ENCODE assay signal across 8 cellular contexts in genomic region chr5:177446184-177447065, GRCh38. TPM values are rescaled to one million over a fixed set of nuclear protein-coding genes. Genes with fewer than 3 reads are reported as not detected.
DNase-seq lines count a peak whose midpoint lies in the region; ATAC-seq and TF ChIP-seq lines count a peak whose summit lies in the region.

A gene with protein sequence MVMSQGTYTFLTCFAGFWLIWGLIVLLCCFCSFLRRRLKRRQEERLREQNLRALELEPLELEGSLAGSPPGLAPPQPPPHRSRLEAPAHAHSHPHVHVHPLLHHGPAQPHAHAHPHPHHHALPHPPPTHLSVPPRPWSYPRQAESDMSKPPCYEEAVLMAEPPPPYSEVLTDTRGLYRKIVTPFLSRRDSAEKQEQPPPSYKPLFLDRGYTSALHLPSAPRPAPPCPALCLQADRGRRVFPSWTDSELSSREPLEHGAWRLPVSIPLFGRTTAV (plus strand): TSS chr5:177446814. CDS start chr5:177455068, 8,254 bp downstream.

- H3K4me3 ChIP-seq in HL-60 (replicated peaks; ENCODE audit: insufficient read depth, low read length) (peak within 1 kb of the TSS; percentile 41), neural progenitor cell (peak within 1 kb of the TSS; percentile 93), tibial nerve (peak within 1 kb of the TSS; percentile 46 to 78 (median 56))

- ATAC-seq in GM19438 (IDR thresholded peaks at IDR 0.05; ENCODE audit: low read depth, unreplicated experiment), result peak; percentile 49
- peak; percentile 32 for ATAC-seq in foreskin keratinocyte

- H3K27me3 Mint-ChIP-seq in Calu3 (ENCODE audit: unreplicated experiment), result no peaks in the 10 kb centered on the region
- peaks cover 12% of the 10 kb centered on the region for H3K27me3 Mint-ChIP-seq in neural progenitor cell (ENCODE audit: insufficient read depth, low read depth)

- peak within 1 kb of the TSS; percentile 80 for H3K4me2 ChIP-seq in neural progenitor cell

- intact Hi-C loops in Calu3 (cut with micrococcal nuclease; ENCODE audit: unreplicated experiment), result no loop called here

- no peak within 1 kb of the TSS for H3K9ac ChIP-seq in neural progenitor cell

- no peaks in the 10 kb centered on the region for H3K27me3 ChIP-seq in HL-60 (ENCODE audit: insufficient read depth, poor library complexity, severe bottlenecking)
- no peaks in the 10 kb centered on the region for H3K27me3 ChIP-seq in foreskin keratinocyte
- no peaks in the 10 kb centered on the region for H3K27me3 ChIP-seq in neural progenitor cell
- H3K27me3 ChIP-seq in tibial nerve, result peaks cover 0 to 24% of the 10 kb centered on the region in 2 donors

- H3K27ac ChIP-seq in HL-60 (replicated peaks), result peak within 1 kb of the TSS; percentile 61
- H3K27ac ChIP-seq in foreskin keratinocyte, result peak within 1 kb of the TSS; percentile 69
- H3K27ac ChIP-seq in neural progenitor cell, result no peak within 1 kb of the TSS
- H3K27ac ChIP-seq in tibial nerve, result peak within 1 kb of the TSS; percentile 72 to 90 (median 84)

- H4K20me1 ChIP-seq in neural progenitor cell (ENCODE audit: low read depth), result peaks cover 19% of the 10 kb centered on the region

- peak within 1 kb of the TSS; percentile 81 for H3K27ac Mint-ChIP-seq in Calu3 (ENCODE audit: unreplicated experiment)
- H3K27ac Mint-ChIP-seq in neural progenitor cell, result peak within 1 kb of the TSS; percentile 95

- H3K4me1 ChIP-seq in foreskin keratinocyte (peaks cover 6% of the 10 kb centered on the region), neural progenitor cell (peaks cover 17% of the 10 kb centered on the region), tibial nerve (peaks cover 0 to 32% (median 22%) of the 10 kb centered on the region in 4 donors)

- 0% methylated on average over 21 to 50 of the region's 90 CpGs for WGBS in tibial nerve, 2 donors

- peak within 1 kb of the TSS; percentile 70 for H3K4me3 Mint-ChIP-seq in Calu3 (ENCODE audit: low read depth, unreplicated experiment)
- peak within 1 kb of the TSS; percentile 87 for H3K4me3 Mint-ChIP-seq in neural progenitor cell

- H3K9me3 ChIP-seq in neural progenitor cell (ENCODE audit: low read depth), result no peaks in the 10 kb centered on the region
- H3K9me3 ChIP-seq in tibial nerve, result no peaks in the 10 kb centered on the region

- H3K9me3 Mint-ChIP-seq in Calu3 (ENCODE audit: low read depth, unreplicated experiment) (no peaks in the 10 kb centered on the region), neural progenitor cell (no peaks in the 10 kb centered on the region)

- peaks cover 39% of the 10 kb centered on the region for H3F3A ChIP-seq in neural progenitor cell (ENCODE audit: low read depth)

- peaks cover 77% of the 10 kb centered on the region for H3K36me3 Mint-ChIP-seq in Calu3 (ENCODE audit: insufficient read depth, unreplicated experiment)
- no peaks in the 10 kb centered on the region for H3K36me3 Mint-ChIP-seq in neural progenitor cell

- H3K4me1 Mint-ChIP-seq in Calu3 (ENCODE audit: low read depth, unreplicated experiment) (peaks cover 22% of the 10 kb centered on the region), neural progenitor cell (peaks cover 44% of the 10 kb centered on the region)

- TF ChIP-seq POLR2A in tibial nerve (IDR thresholded peaks at IDR 0.05), result peak in 1 of 2 donors; percentile 36

- H2AFZ ChIP-seq in neural progenitor cell (replicated peaks), result peak within 1 kb of the TSS; percentile 57

- DNase-seq in Calu3 (peak; percentile 88), HL-60 (ENCODE audit: low read depth in 1 of 2, low spot score in 1 of 2) (peak; percentile 63 to 74), RPMI8226 (peak; percentile 87), activated gamma-delta T cell (lab: John Stamatoyannopoulos, UW) (peak; percentile 63), foreskin keratinocyte (no peak), neural progenitor cell (ENCODE audit: low spot score) (peak; percentile 86), tibial nerve (ENCODE audit: low spot score in 2 of 2) (no peak)

- CTCF ChIA-PET in Calu3 (lab: Charles Lee), result interaction anchor here (0.6 to 6.8 kb wide), 5 partner anchors 17 to 487 kb away, joined by 3 to 57 read pairs (median 5); no protein-coding TSS in a partner anchor

- no peaks in the 10 kb centered on the region for H3K79me2 ChIP-seq in neural progenitor cell (ENCODE audit: low read depth)

- no peak for TF ChIP-seq CTCF in Calu3 (IDR thresholded peaks at IDR 0.05; ENCODE audit: unreplicated experiment)
- no peak for TF ChIP-seq CTCF in HL-60 (IDR thresholded peaks at IDR 0.05; ENCODE audit: insufficient read depth, low read length)
- peak; percentile 14 for TF ChIP-seq CTCF in foreskin keratinocyte (conservative IDR thresholded peaks at IDR 0.05)
- peak; percentile 2 for TF ChIP-seq CTCF in neural progenitor cell (IDR thresholded peaks at IDR 0.05)
- peak in 4 of 5 experiments; percentile 7 to 60 (median 32) for TF ChIP-seq CTCF in tibial nerve (IDR thresholded peaks at IDR 0.05)

- BruUV-seq in Calu3 (replicated peaks; lab: Mats Ljungman, UMichigan), result no TSS peak

- TF ChIP-seq EP300 in tibial nerve (IDR thresholded peaks at IDR 0.05), result peak in 1 of 2 donors; percentile 31

- H3K36me3 ChIP-seq in neural progenitor cell, result no peaks in the 10 kb centered on the region
- H3K36me3 ChIP-seq in tibial nerve, result peaks cover 0 to 15% (median 0%) of the 10 kb centered on the region in 3 donors

RNA-seq across cellular contexts. Expression of the gene that starts here (rescaled TPM):
- 25.2 and 27.6 TPM in 2 replicates for total RNA-seq in Calu3 (2022)
- 2.4 and 3.0 TPM in 2 replicates for total RNA-seq in foreskin keratinocyte
- polyA plus RNA-seq in foreskin keratinocyte, result 4.7 and 5.0 TPM in 2 replicates
- total RNA-seq in neural progenitor cell (ENCODE audit: low replicate concordance), result 4.5 and 31.7 TPM in 2 replicates
- 10 to 100 TPM in 1 of 4 donors, 1 to 10 TPM in 3; 5.1 to 11.2 (median 7.5) TPM for total RNA-seq in tibial nerve

Comparison
In these comparisons a context has a peak if more than half of its experiments do, and no peak if none do; other contexts are left out.
1. DNase-seq: peak in Calu3 (single experiment), HL-60 (2 of 2), RPMI8226 (single experiment), activated gamma-delta T cell (single experiment) and neural progenitor cell (single experiment); none in foreskin keratinocyte (0 of 2) and tibial nerve (0 of 2).
2. CTCF ChIP-seq: peak in foreskin keratinocyte (single experiment), neural progenitor cell (single experiment) and tibial nerve (4 of 5); none in Calu3 (single experiment) and HL-60 (single experiment).
3. H3K4me3 ChIP-seq: peak in every context shown above with its lines; median percentile 93 in neural progenitor cell; 56 in tibial nerve; 41 in HL-60.